Comparison of ENCODE assay signal across 30 cellular contexts in the genomic region with DNA sequence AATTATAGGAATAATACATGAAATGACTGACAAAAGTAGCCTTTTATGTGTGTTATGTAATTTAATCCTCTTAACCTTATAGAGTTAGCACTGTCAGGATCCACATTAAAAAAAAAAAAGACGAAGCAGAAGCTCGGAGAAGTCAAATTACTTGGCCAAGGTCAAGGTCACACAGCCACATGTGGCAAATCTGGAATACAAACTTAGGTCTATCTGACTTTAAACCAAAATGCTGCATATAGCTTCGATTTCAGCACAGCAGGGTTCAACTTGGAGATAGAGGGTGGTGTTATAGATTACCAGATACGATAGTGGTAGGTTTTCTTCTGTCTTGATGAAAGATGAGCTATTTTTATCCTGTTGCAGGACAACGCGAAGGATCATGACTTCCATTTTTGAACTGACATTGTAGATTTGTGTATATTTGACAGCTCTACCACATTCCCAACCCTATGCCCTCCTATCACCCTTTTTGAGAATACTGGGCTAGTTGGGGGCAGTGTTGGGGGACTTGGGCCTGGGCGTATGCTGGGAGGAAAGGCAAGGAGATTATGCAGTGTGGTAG. TPM values are rescaled to one million over a fixed set of nuclear protein-coding genes. Genes with fewer than 3 reads are reported as not detected.
"Had no signal": no experiment of that assay in that cellular context is flagged by ENCODE, and none has a peak within 500 bp of the region (broad histone marks: within the 10 kb centered on the region; RNA-seq: fewer than 3 reads in every experiment).

No MANE protein-coding gene starts in this region.

- H3K4me1 Mint-ChIP-seq: brain had no signal

- H3K4me1 ChIP-seq: SJSA1 had no signal

- H3K27ac Mint-ChIP-seq: activated CD4-positive, alpha-beta T cell treated with anti-CD3 and anti-CD28 coated beads for 36 hours; activated CD4-positive, alpha-beta T cell treated with anti-CD3 and anti-CD28 coated beads, Interleukin-2, amount 10 ng/mL, durations not matched to agents 7 days and 5 days; activated CD8-positive, alpha-beta T cell treated with anti-CD3 and anti-CD28 coated beads, Interleukin-2, amount 10 ng/mL, durations not matched to agents 7 days and 5 days; activated naive CD4-positive, alpha-beta T cell treated with anti-CD3 and anti-CD28 coated beads, Interleukin-2, amount 50 U/mL, for 24 hours; activated naive CD8-positive, alpha-beta T cell treated with anti-CD3 and anti-CD28 coated beads, Interleukin-2, amount 10 ng/mL, durations not matched to agents 7 days and 5 days; activated T-cell treated with anti-CD3 and anti-CD28 coated beads, Interleukin-2, amount 50 U/mL, for 24 hours; activated T-helper 2 cell treated with anti-CD3 and anti-CD28 coated beads, Interferon-gamma antibody, Interleukin-2, Interleukin-4, amounts not matched to agents 10 μg/mL and 5 μg/mL and 100 μg/mL, durations not matched to agents 14 hours and 24 hours and 36 hours; brain; T-helper 1 cell treated with Interleukin-12 subunit alpha and Interleukin-12 subunit beta and Interleukin-4 antibody, amounts not matched to agents 30 μg/mL and 1 μg/mL, for 36 hours; T-helper 2 cell treated with Interferon-gamma antibody and Interleukin-4, amounts not matched to agents 5 μg/mL and 100 μg/mL, for 36 hours; WTC11 had no signal

- FAIRE-seq: TTC549 had no signal

- H3K9me2 ChIP-seq: SK-N-SH had no signal

- H3K9ac ChIP-seq: SK-N-SH had no signal

- H3K27me3 Mint-ChIP-seq: activated naive CD4-positive, alpha-beta T cell treated with anti-CD3 and anti-CD28 coated beads, Interleukin-2, amount 50 U/mL, for 24 hours had no signal

- H3K4me2 ChIP-seq: SK-N-SH had no signal

- H3K4me3 ChIP-seq: MG63, Peyer's patch, SJSA1 had no signal

- H3K27ac ChIP-seq: Peyer's patch, SJSA1 had no signal

- H3K9me3 ChIP-seq: MG63, Peyer's patch, SJSA1, SK-N-SH had no signal

- ATAC-seq: activated CD4-positive, alpha-beta T cell treated with anti-CD3 and anti-CD28 coated beads for 36 hours; activated CD4-positive, CD25-positive, alpha-beta regulatory T cell treated with anti-CD3 and anti-CD28 coated beads, Interleukin-2, amount 50 U/mL, for 24 hours; activated CD8-positive, alpha-beta T cell treated with anti-CD3 and anti-CD28 coated beads, Interleukin-2, amount 10 ng/mL, durations not matched to agents 7 days and 5 days; WTC11 had no signal

- H3K4me3 Mint-ChIP-seq: activated CD4-positive, alpha-beta T cell treated with anti-CD3 and anti-CD28 coated beads for 36 hours; activated CD4-positive, alpha-beta T cell treated with anti-CD3 and anti-CD28 coated beads, Interleukin-2, amount 10 ng/mL, durations not matched to agents 7 days and 5 days; activated CD8-positive, alpha-beta T cell treated with anti-CD3 and anti-CD28 coated beads, Interleukin-2, amount 10 ng/mL, durations not matched to agents 7 days and 5 days; activated naive CD4-positive, alpha-beta T cell treated with anti-CD3 and anti-CD28 coated beads, Interleukin-2, amount 50 U/mL, for 24 hours; activated naive CD8-positive, alpha-beta T cell treated with anti-CD3 and anti-CD28 coated beads, Interleukin-2, amount 10 ng/mL, durations not matched to agents 7 days and 5 days; activated T-cell treated with anti-CD3 and anti-CD28 coated beads, Interleukin-2, amount 50 U/mL, for 24 hours; brain; T-helper 1 cell treated with Interleukin-12 subunit alpha and Interleukin-12 subunit beta and Interleukin-4 antibody, amounts not matched to agents 30 μg/mL and 1 μg/mL, for 36 hours; T-helper 2 cell treated with Interferon-gamma antibody and Interleukin-4, amounts not matched to agents 5 μg/mL and 100 μg/mL, for 36 hours; WTC11 had no signal

- H3K36me3 Mint-ChIP-seq: activated naive CD4-positive, alpha-beta T cell treated with anti-CD3 and anti-CD28 coated beads, Interleukin-2, amount 50 U/mL, for 24 hours; activated naive CD8-positive, alpha-beta T cell treated with anti-CD3 and anti-CD28 coated beads, Interleukin-2, amount 10 ng/mL, durations not matched to agents 7 days and 5 days; brain; WTC11 had no signal

- H3K27me3 ChIP-seq: MG63, Peyer's patch, SJSA1 had no signal

- DNase-seq: activated CD4-positive, alpha-beta T cell treated with anti-CD3 and anti-CD28 coated beads for 36 hours; activated CD4-positive, alpha-beta T cell treated with anti-CD3 and anti-CD28 coated beads, Interleukin-2, amount 10 ng/mL, durations not matched to agents 7 days and 5 days; activated CD4-positive, alpha-beta T cell treated with anti-CD3 and anti-CD28 coated beads, Interleukin-2, amount 50 U/mL, for 48 hours; activated CD8-positive, alpha-beta T cell treated with anti-CD3 and anti-CD28 coated beads, Interleukin-2, amount 10 ng/mL, durations not matched to agents 7 days and 5 days; activated gamma-delta T cell; activated naive CD4-positive, alpha-beta T cell treated with Interleukin-2 at 50 U/mL for 16 hours; activated naive CD8-positive, alpha-beta T cell treated with anti-CD3 and anti-CD28 coated beads, Interleukin-2, amount 10 ng/mL, durations not matched to agents 7 days and 5 days; activated T-cell treated with anti-CD3 and anti-CD28 coated beads, Interleukin-2, amount 50 U/mL, for 24 hours; cerebellar nuclear complex; Kasumi-1; MG63; NCI-H1092; NCI-H1436 treated with DMSO at 0.1 percent for 48 hours; NCI-H1694 treated with DMSO at 0.1 percent for 48 hours; NCI-H2029; NCI-H345; NCI-H524 treated with DMSO at 0.1 percent for 48 hours; Peyer's patch; RPMI8226; SHP77 treated with DMSO at 0.1 percent for 48 hours; SK-N-SH had no signal

- H3K9me3 Mint-ChIP-seq: activated CD4-positive, alpha-beta T cell treated with anti-CD3 and anti-CD28 coated beads, Interleukin-2, amount 10 ng/mL, durations not matched to agents 7 days and 5 days; activated naive CD4-positive, alpha-beta T cell treated with anti-CD3 and anti-CD28 coated beads, Interleukin-2, amount 50 U/mL, for 24 hours; activated naive CD8-positive, alpha-beta T cell treated with anti-CD3 and anti-CD28 coated beads, Interleukin-2, amount 10 ng/mL, durations not matched to agents 7 days and 5 days; activated T-cell treated with anti-CD3 and anti-CD28 coated beads, Interleukin-2, amount 50 U/mL, for 24 hours; activated T-helper 2 cell treated with anti-CD3 and anti-CD28 coated beads, Interferon-gamma antibody, Interleukin-2, Interleukin-4, amounts not matched to agents 10 μg/mL and 5 μg/mL and 100 μg/mL, durations not matched to agents 14 hours and 24 hours and 36 hours; brain; T-helper 1 cell treated with Interleukin-12 subunit alpha and Interleukin-12 subunit beta and Interleukin-4 antibody, amounts not matched to agents 30 μg/mL and 1 μg/mL, for 36 hours; T-helper 2 cell treated with Interferon-gamma antibody and Interleukin-4, amounts not matched to agents 5 μg/mL and 100 μg/mL, for 36 hours; WTC11 had no signal

- H3K36me3 ChIP-seq: MG63, Peyer's patch, SJSA1 had no signal

RNA-seq across cellular contexts. Expression of a gene that starts 11.6 kb away (rescaled TPM):
- total RNA-seq: activated CD8-positive, alpha-beta T cell treated with anti-CD3 and anti-CD28 coated beads, Interleukin-2, amount 10 ng/mL, durations not matched to agents 7 days and 5 days; activated naive CD8-positive, alpha-beta T cell treated with anti-CD3 and anti-CD28 coated beads, Interleukin-2, amount 10 ng/mL, durations not matched to agents 7 days and 5 days; activated T-helper 2 cell treated with anti-CD3 and anti-CD28 coated beads, Interferon-gamma antibody, Interleukin-2, Interleukin-4, amounts not matched to agents 10 μg/mL and 5 μg/mL and 100 μg/mL, durations not matched to agents 14 hours and 24 hours and 36 hours; SJSA1 had no signal
- polyA plus RNA-seq: SK-N-SH had no signal
